Comparison of ENCODE assay signal across 1 cellular context in the genomic region with DNA sequence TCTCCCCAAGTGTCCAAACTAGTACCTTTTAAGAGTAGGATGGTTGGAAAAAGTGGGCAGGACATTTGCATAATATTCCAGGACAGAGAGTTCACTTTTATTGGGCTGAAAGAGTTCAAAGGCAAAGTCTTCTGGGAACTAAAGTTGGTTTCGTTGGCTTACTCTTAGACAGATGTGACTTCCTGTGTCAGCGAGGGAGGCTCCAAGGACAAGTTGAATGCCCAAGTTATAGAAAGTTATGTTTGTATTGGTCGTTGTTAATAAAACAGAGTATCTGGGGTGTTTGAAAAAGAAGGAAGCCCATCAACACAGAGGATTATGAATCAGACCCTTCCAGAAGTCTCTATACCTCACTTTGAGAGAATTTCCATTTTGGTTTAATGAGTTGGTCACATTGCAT.
TF ChIP-seq lines count a peak whose summit lies in the region.

No MANE protein-coding gene starts in this region.

TF ChIP-seq in K562, 482 proteins besides CTCF, POLR2A, EP300 and RAD21 (continued from another document):
- TF ChIP-seq, protein P1, sequence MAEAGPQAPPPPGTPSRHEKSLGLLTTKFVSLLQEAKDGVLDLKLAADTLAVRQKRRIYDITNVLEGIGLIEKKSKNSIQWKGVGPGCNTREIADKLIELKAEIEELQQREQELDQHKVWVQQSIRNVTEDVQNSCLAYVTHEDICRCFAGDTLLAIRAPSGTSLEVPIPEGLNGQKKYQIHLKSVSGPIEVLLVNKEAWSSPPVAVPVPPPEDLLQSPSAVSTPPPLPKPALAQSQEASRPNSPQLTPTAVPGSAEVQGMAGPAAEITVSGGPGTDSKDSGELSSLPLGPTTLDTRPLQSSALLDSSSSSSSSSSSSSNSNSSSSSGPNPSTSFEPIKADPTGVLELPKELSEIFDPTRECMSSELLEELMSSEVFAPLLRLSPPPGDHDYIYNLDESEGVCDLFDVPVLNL (CRISPR knock-in tag; IDR thresholded peaks at IDR 0.05; ENCODE audit: low read depth): no peak
- TF ChIP-seq NBN (IDR thresholded peaks at IDR 0.05; ENCODE audit: low read depth) (no peak), HCFC1 (IDR thresholded peaks at IDR 0.05; ENCODE audit: low read depth, low read length) (no peak), ZBTB11 (CRISPR knock-in tag; IDR thresholded peaks at IDR 0.05) (peak in 1 of 3 experiments; percentile 78; a peak in 2 of 6 replicates), NR1H2 (CRISPR knock-in tag; IDR thresholded peaks at IDR 0.05) (no peak)
